Comparison of ENCODE assay signal across 8 cellular contexts in the genomic region with DNA sequence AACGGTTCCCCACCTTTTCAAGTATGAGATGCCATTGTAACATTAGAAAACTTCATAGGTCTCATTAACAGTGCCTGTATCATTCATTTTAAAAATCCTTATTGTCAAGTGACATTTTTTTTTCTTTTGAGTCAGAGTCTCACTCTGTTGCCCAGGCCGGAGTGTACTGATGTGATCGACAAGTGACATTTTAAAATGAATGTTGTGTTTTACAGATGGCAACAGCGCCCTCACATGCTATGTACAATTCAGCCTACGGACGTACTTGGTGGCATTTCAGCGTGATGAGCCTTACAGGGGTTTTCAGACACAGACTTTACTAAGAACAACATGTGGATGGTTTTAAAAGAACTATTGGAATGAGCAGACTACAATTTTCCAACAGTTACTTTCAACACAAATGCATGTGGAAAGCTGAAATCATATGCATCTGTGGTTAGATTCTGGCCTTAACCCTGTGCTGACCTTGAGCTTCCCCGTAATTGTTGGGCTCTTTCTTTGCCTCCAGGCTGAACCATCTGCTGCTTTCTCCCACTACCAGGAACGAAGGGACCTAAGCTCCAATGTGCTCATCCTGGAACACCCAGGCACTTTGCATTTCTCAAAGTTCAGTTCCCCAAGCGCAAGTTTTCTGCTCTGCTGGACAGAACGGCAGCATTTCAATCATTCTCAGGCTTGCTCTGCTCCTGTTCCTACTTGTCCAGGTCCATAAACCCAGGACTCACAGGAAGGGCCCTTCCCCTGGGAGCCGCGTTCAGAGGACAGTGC.
DNase-seq lines count a peak whose midpoint lies in the region; ATAC-seq and TF ChIP-seq lines count a peak whose summit lies in the region.

No MANE protein-coding gene starts in this region.

- 0 out of 2 replicates have a peak, but pooled peaks cover 2% of the 10 kb centered on the region for H3F3A ChIP-seq in GM23338 (replicated peaks; ENCODE audit: low read depth)

- DNase-seq in Ammon's horn (ENCODE audit: low spot score): peak; percentile 49
- peak; percentile 71 for DNase-seq in GM23338 (ENCODE audit: low spot score)
- DNase-seq in NT2/D1 (ENCODE audit: low read depth, low spot score): peak; percentile 38
- DNase-seq in dorsolateral prefrontal cortex: peak in 2 of 10 donors; percentile 46 to 63
- DNase-seq in H7: no peak

- H3K4me1 ChIP-seq in GM23338 (ENCODE audit: insufficient read depth): peaks cover 22% of the 10 kb centered on the region
- no peaks in the 10 kb centered on the region for H3K4me1 ChIP-seq in NT2/D1 (ENCODE audit: insufficient read depth, insufficient read length)

- H3K36me3 Mint-ChIP-seq in GM23338 (ENCODE audit: low read depth) (no peaks in the 10 kb centered on the region), nephron (ENCODE audit: low read depth) (no peaks in the 10 kb centered on the region)

- peaks cover 18% of the 10 kb centered on the region for H3K4me1 Mint-ChIP-seq in GM23338
- peaks cover 5% of the 10 kb centered on the region for H3K4me1 Mint-ChIP-seq in nephron

- H3K9me3 ChIP-seq in NT2/D1 (ENCODE audit: insufficient read depth, low read length): no peaks in the 10 kb centered on the region

- H3K9ac ChIP-seq in NT2/D1 (ENCODE audit: insufficient read length, low read depth): peak overlapping the region; percentile 33

- no peak overlapping the region for H3K4me2 ChIP-seq in GM23338

- no peak overlapping the region for H3K4me3 ChIP-seq in GM23338
- H3K4me3 ChIP-seq in NT2/D1 (ENCODE audit: insufficient read length, low read depth): no peak overlapping the region
- no peak overlapping the region for H3K4me3 ChIP-seq in dorsolateral prefrontal cortex
- H3K4me3 ChIP-seq in H7 (ENCODE audit: insufficient read depth, low read depth, low read length): no peak overlapping the region

- H3K4me3 Mint-ChIP-seq in GM23338: no peak overlapping the region
- H3K4me3 Mint-ChIP-seq in nephron: no peak overlapping the region

- H3K27ac Mint-ChIP-seq in GM23338 (no peak overlapping the region), nephron (peak overlapping the region; percentile 36 to 85 (median 78))

- H3K27me3 ChIP-seq in GM23338 (ENCODE audit: insufficient read depth) (no peaks in the 10 kb centered on the region), NT2/D1 (ENCODE audit: insufficient read depth, insufficient read length) (no peaks in the 10 kb centered on the region), dorsolateral prefrontal cortex (no peaks in the 10 kb centered on the region), H7 (ENCODE audit: control insufficient read depth, insufficient read depth, low read length) (no peaks in the 10 kb centered on the region)

- no peaks in the 10 kb centered on the region for H3K79me2 ChIP-seq in GM23338 (replicated peaks; ENCODE audit: insufficient read depth)

- H3K27me3 Mint-ChIP-seq in GM23338 (ENCODE audit: insufficient read depth, low read depth, poor library complexity) (no peaks in the 10 kb centered on the region), nephron (ENCODE audit: low read depth) (peaks cover 10% of the 10 kb centered on the region)

- H3K9me3 Mint-ChIP-seq in GM23338 (no peaks in the 10 kb centered on the region; the same call in 2 of the 3 replicates), nephron (no peaks in the 10 kb centered on the region)

- ATAC-seq in GM23338 (peak; percentile 71), HG03135 (IDR thresholded peaks at IDR 0.05; ENCODE audit: unreplicated experiment) (no peak), GM18867 (IDR thresholded peaks at IDR 0.05; ENCODE audit: unreplicated experiment) (no peak)

- no peaks in the 10 kb centered on the region for H4K20me1 ChIP-seq in GM23338 (replicated peaks; ENCODE audit: insufficient read depth)

- intact Hi-C loops in dorsolateral prefrontal cortex (cut with DNase I): loop anchor here in 1 of 2 donors (10.0 kb wide), 1 partner anchor 188 kb away; no protein-coding TSS in a partner anchor

- H3K27ac ChIP-seq in GM23338 (ENCODE audit: low read depth): no peak overlapping the region
- H3K27ac ChIP-seq in dorsolateral prefrontal cortex: no peak overlapping the region

- H3K36me3 ChIP-seq in GM23338 (ENCODE audit: insufficient read depth) (no peaks in the 10 kb centered on the region), NT2/D1 (ENCODE audit: insufficient read depth, insufficient read length, low read length) (no peaks in the 10 kb centered on the region), H7 (replicated peaks; ENCODE audit: control insufficient read depth, insufficient read depth, low read length) (no peaks in the 10 kb centered on the region)

- H2AFZ ChIP-seq in GM23338: peak overlapping the region; percentile 1; the same call in 1 of the 2 replicates

- TF ChIP-seq CTCF in GM23338 (conservative IDR thresholded peaks at IDR 0.05; ENCODE audit: low read depth in 2 of 2): peak; percentile 65 to 83
- TF ChIP-seq CTCF in dorsolateral prefrontal cortex (IDR thresholded peaks at IDR 0.05 in 54 of 56, conservative IDR thresholded peaks at IDR 0.05 in 2 of 56; ENCODE audit: low read depth in 1 of 56, partially characterized antibody in 56 of 56): peak in 49 of 56 donors; percentile 17 to 64 (median 38)
- peak; percentile 25 to 45 (median 37) for TF ChIP-seq CTCF in nephron (IDR thresholded peaks at IDR 0.05; ENCODE audit: unreplicated experiment in 3 of 3)

- peaks cover 6% of the 10 kb centered on the region; the same call in 1 of the 2 replicates for H3K9me2 ChIP-seq in GM23338 (ENCODE audit: insufficient read depth)

TF ChIP-seq in GM23338, 12 proteins besides CTCF, POLR2A, EP300 and RAD21 (continues in another document):
- TF ChIP-seq, protein P1, sequence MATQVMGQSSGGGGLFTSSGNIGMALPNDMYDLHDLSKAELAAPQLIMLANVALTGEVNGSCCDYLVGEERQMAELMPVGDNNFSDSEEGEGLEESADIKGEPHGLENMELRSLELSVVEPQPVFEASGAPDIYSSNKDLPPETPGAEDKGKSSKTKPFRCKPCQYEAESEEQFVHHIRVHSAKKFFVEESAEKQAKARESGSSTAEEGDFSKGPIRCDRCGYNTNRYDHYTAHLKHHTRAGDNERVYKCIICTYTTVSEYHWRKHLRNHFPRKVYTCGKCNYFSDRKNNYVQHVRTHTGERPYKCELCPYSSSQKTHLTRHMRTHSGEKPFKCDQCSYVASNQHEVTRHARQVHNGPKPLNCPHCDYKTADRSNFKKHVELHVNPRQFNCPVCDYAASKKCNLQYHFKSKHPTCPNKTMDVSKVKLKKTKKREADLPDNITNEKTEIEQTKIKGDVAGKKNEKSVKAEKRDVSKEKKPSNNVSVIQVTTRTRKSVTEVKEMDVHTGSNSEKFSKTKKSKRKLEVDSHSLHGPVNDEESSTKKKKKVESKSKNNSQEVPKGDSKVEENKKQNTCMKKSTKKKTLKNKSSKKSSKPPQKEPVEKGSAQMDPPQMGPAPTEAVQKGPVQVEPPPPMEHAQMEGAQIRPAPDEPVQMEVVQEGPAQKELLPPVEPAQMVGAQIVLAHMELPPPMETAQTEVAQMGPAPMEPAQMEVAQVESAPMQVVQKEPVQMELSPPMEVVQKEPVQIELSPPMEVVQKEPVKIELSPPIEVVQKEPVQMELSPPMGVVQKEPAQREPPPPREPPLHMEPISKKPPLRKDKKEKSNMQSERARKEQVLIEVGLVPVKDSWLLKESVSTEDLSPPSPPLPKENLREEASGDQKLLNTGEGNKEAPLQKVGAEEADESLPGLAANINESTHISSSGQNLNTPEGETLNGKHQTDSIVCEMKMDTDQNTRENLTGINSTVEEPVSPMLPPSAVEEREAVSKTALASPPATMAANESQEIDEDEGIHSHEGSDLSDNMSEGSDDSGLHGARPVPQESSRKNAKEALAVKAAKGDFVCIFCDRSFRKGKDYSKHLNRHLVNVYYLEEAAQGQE (IDR thresholded peaks at IDR 0.05; ENCODE audit: unreplicated experiment): no peak
- TF ChIP-seq CREB1 (CRISPR knock-in tag; IDR thresholded peaks at IDR 0.05; ENCODE audit: low read depth): no peak
- TF ChIP-seq JUNB (IDR thresholded peaks at IDR 0.05; ENCODE audit: unreplicated experiment): no peak
- TF ChIP-seq ZNF114 (CRISPR knock-in tag; IDR thresholded peaks at IDR 0.05): no peak
- no peak for TF ChIP-seq EZH2 (IDR thresholded peaks at IDR 0.05; ENCODE audit: low read depth, unreplicated experiment)
- TF ChIP-seq, protein P2, sequence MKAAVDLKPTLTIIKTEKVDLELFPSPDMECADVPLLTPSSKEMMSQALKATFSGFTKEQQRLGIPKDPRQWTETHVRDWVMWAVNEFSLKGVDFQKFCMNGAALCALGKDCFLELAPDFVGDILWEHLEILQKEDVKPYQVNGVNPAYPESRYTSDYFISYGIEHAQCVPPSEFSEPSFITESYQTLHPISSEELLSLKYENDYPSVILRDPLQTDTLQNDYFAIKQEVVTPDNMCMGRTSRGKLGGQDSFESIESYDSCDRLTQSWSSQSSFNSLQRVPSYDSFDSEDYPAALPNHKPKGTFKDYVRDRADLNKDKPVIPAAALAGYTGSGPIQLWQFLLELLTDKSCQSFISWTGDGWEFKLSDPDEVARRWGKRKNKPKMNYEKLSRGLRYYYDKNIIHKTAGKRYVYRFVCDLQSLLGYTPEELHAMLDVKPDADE (IDR thresholded peaks at IDR 0.05): no peak
- TF ChIP-seq ZNF331 (CRISPR knock-in tag; IDR thresholded peaks at IDR 0.05; ENCODE audit: low read depth): no peak
